Comparison of ENCODE assay signal across 18 cellular contexts in genomic region chr7:77456711-77457110, GRCh38. TPM values are rescaled to one million over a fixed set of nuclear protein-coding genes. Genes with fewer than 3 reads are reported as not detected.
DNase-seq lines count a peak whose midpoint lies in the region; ATAC-seq and TF ChIP-seq lines count a peak whose summit lies in the region.
"Had no signal": no experiment of that assay in that cellular context is flagged by ENCODE, and none has a peak within 500 bp of the region (broad histone marks: within the 10 kb centered on the region; RNA-seq: fewer than 3 reads in every experiment).

No MANE protein-coding gene starts in this region.

- in situ Hi-C loops in GM23248 (cut with MboI), result no loop called here

- H3K4me3 ChIP-seq in GM23248, result no peak overlapping the region
- H3K4me3 ChIP-seq in fibroblast of mammary gland (ENCODE audit: control insufficient read depth, low read depth, low read length), result no peak overlapping the region
- H3K4me3 ChIP-seq in skeletal muscle satellite cell (ENCODE audit: low read length), result no peak overlapping the region
- H3K4me3 ChIP-seq: HAP-1, K562 had no signal

- no peaks in the 10 kb centered on the region for H4K20me1 ChIP-seq in GM23248 (ENCODE audit: insufficient read depth)

- no peak overlapping the region for H3K9ac ChIP-seq in GM23248
- H3K9ac ChIP-seq in skeletal muscle satellite cell (ENCODE audit: low read depth, low read length), result peak overlapping the region; percentile 31

- DNase-seq in GM23248 (no peak), NOMO-1 treated with DMSO at 0.1 percent for 48 hours (lab: John Stamatoyannopoulos, UW; ENCODE audit: unreplicated experiment) (peak; percentile 52), fibroblast of mammary gland (ENCODE audit: low read depth) (peak; percentile 10), AG08396 (ENCODE audit: low spot score) (no peak)
- no peak for DNase-seq in activated T-cell treated with anti-CD3 and anti-CD28 coated beads, Interleukin-2, amount 50 U/mL, for 48 hours
- DNase-seq: Caco-2; CD4-positive, CD25-positive, alpha-beta regulatory T cell; GDM1; MV-4-11; NCI-H1417; NCI-H187 treated with DMSO at 0.1 percent for 48 hours; NCI-H345; NCI-H526; Right ventricle myocardium superior had no signal

- H3K4me1 ChIP-seq in GM23248 (ENCODE audit: insufficient read depth) (peaks cover 34% of the 10 kb centered on the region), skeletal muscle satellite cell (ENCODE audit: control insufficient read depth, insufficient read depth, low read length) (peaks cover 56% of the 10 kb centered on the region)

- no peak overlapping the region for H3K4me2 ChIP-seq in GM23248 (ENCODE audit: unreplicated experiment)
- peak overlapping the region; percentile 16 for H3K4me2 ChIP-seq in skeletal muscle satellite cell (ENCODE audit: low read length)

- TF ChIP-seq CTCF in fibroblast of mammary gland (conservative IDR thresholded peaks at IDR 0.05; ENCODE audit: control insufficient read depth, insufficient read depth, low read depth, low read length), result no peak

- H3K9me3 ChIP-seq in GM23248 (ENCODE audit: low read depth), result no peaks in the 10 kb centered on the region
- no peaks in the 10 kb centered on the region for H3K9me3 ChIP-seq in skeletal muscle satellite cell (replicated peaks; ENCODE audit: low read length)
- H3K9me3 ChIP-seq: Caco-2, HAP-1 had no signal

- no peaks in the 10 kb centered on the region for H3K9me2 ChIP-seq in GM23248 (ENCODE audit: insufficient read depth)

- H3K27me3 ChIP-seq in GM23248 (replicated peaks; ENCODE audit: insufficient read depth) (no peaks in the 10 kb centered on the region), skeletal muscle satellite cell (ENCODE audit: control insufficient read depth, insufficient read depth, low read length) (no peaks in the 10 kb centered on the region)

- no peak for ATAC-seq in HG02884 (IDR thresholded peaks at IDR 0.05; ENCODE audit: unreplicated experiment)
- ATAC-seq: K562 had no signal

- no peaks in the 10 kb centered on the region for H3K36me3 ChIP-seq in GM23248 (ENCODE audit: low read depth)
- no peaks in the 10 kb centered on the region for H3K36me3 ChIP-seq in skeletal muscle satellite cell (ENCODE audit: insufficient read depth, low read length)
- H3K36me3 ChIP-seq: HAP-1 had no signal

- WGBS in GM23248 (ENCODE audit: low coverage in 1 of 2, low lambda C conversion rate in 2 of 2, missing lambda C conversion rate in 2 of 2), 2 experiments, result 41 to 46% methylated on average over 4 of the region's 4 CpGs

- H2AFZ ChIP-seq in GM23248, result peak overlapping the region; percentile 55; the same call in 1 of the 2 replicates

- no peaks in the 10 kb centered on the region for H3K79me2 ChIP-seq in GM23248 (ENCODE audit: insufficient read depth)

- H3F3A ChIP-seq in GM23248 (ENCODE audit: insufficient read depth), result peaks cover 44% of the 10 kb centered on the region

- H3K27ac ChIP-seq in GM23248, result no peak overlapping the region

RNA-seq across cellular contexts. Expression of gene GSAP, which starts 40.6 kb away (rescaled TPM):
- 4.3 and 5.2 TPM in 2 replicates for total RNA-seq in GM23248 (2014; rRNA removed; shearing (Covaris generic))
- polyA plus RNA-seq in GM23248 (2016; fragmentation: Nextera tagmentation; extraction: Ambion mirVana), result 4.1 and 4.2 TPM in 2 replicates
- total RNA-seq in skeletal muscle satellite cell (2012; rRNA removed), result 3.3 and 3.5 TPM in 2 replicates
- polyA plus RNA-seq: K562 had no signal

Comparison
In these comparisons a context has a peak if more than half of its experiments do, and no peak if none do; other contexts are left out.
1. DNase-seq: peak in NOMO-1 treated with DMSO at 0.1 percent for 48 hours (single experiment) and fibroblast of mammary gland (single experiment); none in GM23248 (single experiment), activated T-cell treated with anti-CD3 and anti-CD28 coated beads, Interleukin-2, amount 50 U/mL, for 48 hours (0 of 2) and AG08396 (single experiment).